Comparison of ENCODE assay signal across 1 cellular context in the genomic region with DNA sequence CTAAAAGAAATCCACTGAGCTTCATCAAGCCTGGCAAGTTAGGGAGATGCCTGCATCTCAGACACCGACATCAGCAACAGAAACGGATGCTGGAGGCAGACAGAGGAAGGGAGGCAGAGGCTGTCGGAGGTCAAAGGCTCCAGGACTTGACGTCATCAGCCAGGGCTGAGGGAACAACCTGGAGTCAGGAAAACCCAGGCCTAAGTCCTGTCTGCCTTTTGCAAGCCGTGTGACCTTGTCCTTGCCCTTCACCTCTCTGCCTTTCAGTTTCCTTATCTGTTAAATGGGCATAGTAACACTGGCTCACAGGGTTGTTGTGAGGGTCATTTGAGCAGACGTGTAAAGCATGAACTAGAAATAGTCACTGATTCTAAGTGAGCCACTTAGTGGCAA.
TF ChIP-seq lines count a peak whose summit lies in the region.

No MANE protein-coding gene starts in this region.

TF ChIP-seq in HepG2, 621 proteins besides CTCF, POLR2A, EP300 and RAD21 (continued from another document):
- TF ChIP-seq, protein P1, sequence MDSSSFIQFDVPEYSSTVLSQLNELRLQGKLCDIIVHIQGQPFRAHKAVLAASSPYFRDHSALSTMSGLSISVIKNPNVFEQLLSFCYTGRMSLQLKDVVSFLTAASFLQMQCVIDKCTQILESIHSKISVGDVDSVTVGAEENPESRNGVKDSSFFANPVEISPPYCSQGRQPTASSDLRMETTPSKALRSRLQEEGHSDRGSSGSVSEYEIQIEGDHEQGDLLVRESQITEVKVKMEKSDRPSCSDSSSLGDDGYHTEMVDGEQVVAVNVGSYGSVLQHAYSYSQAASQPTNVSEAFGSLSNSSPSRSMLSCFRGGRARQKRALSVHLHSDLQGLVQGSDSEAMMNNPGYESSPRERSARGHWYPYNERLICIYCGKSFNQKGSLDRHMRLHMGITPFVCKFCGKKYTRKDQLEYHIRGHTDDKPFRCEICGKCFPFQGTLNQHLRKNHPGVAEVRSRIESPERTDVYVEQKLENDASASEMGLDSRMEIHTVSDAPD (CRISPR knock-in tag; IDR thresholded peaks at IDR 0.05), result no peak
- no peak for TF ChIP-seq ZNF891 (CRISPR knock-in tag; IDR thresholded peaks at IDR 0.05)
- peak; percentile 64 for TF ChIP-seq CREB1 (IDR thresholded peaks at IDR 0.05)
- no peak for TF ChIP-seq CREB1 (CRISPR knock-in tag; IDR thresholded peaks at IDR 0.05)
